12 cellular contexts compared by ENCODE assay signal in genomic region chr6:56862415-56863175, GRCh38.
DNase-seq lines count a peak whose midpoint lies in the region; ATAC-seq and TF ChIP-seq lines count a peak whose summit lies in the region.
"Had no signal": no experiment of that assay in that cellular context is flagged by ENCODE, and none has a peak within 500 bp of the region (broad histone marks: within the 10 kb centered on the region; RNA-seq: fewer than 3 reads in every experiment).

No MANE protein-coding gene starts in this region.

- H3K27me3 ChIP-seq in CD4-positive, alpha-beta memory T cell (ENCODE audit: insufficient read depth, low read length) = no peaks in the 10 kb centered on the region

- intact Hi-C loops in CD4-positive, alpha-beta memory T cell (cut with micrococcal nuclease) = no loop called here
- intact Hi-C loops in lower leg skin (cut with DNase I; ENCODE audit: low total_unique reads) = no loop called here
- intact Hi-C loops in CD14-positive monocyte (cut with micrococcal nuclease) = no loop called here

- no peaks in the 10 kb centered on the region for H3K9me3 Mint-ChIP-seq in CD4-positive, alpha-beta memory T cell
- no peaks in the 10 kb centered on the region for H3K9me3 Mint-ChIP-seq in CD14-positive monocyte
- H3K9me3 Mint-ChIP-seq: stimulated activated naive CD8-positive, alpha-beta T cell treated with anti-CD3 and anti-CD28 coated beads, Interleukin-15, amount 100 ng/mL, for 72 hours had no signal

- H3K4me1 ChIP-seq in CD4-positive, alpha-beta memory T cell (ENCODE audit: insufficient read depth, low read length) = no peaks in the 10 kb centered on the region

- no peak for TF ChIP-seq POLR2A in lower leg skin (IDR thresholded peaks at IDR 0.05)

- no peaks in the 10 kb centered on the region for H3K36me3 Mint-ChIP-seq in CD4-positive, alpha-beta memory T cell
- no peaks in the 10 kb centered on the region for H3K36me3 Mint-ChIP-seq in CD14-positive monocyte

- ATAC-seq in GM18858 (IDR thresholded peaks at IDR 0.05; ENCODE audit: unreplicated experiment) (peak; percentile 53), HG02763 (IDR thresholded peaks at IDR 0.05; ENCODE audit: unreplicated experiment) (peak; percentile 48), SK-N-SH treated with all-trans-retinoic acid at 6 μM for 48 hours (peak; percentile 15)
- ATAC-seq: stimulated activated naive CD8-positive, alpha-beta T cell treated with anti-CD3 and anti-CD28 coated beads, Interleukin-15, amount 100 ng/mL, for 72 hours had no signal

- DNase-seq in myocyte (ENCODE audit: low read depth) = peak; percentile 35
- DNase-seq in NCI-H2081 (lab: John Stamatoyannopoulos, UW) = no peak
- no peak for DNase-seq in CD4-positive, alpha-beta memory T cell
- DNase-seq in lower leg skin (ENCODE audit: low spot score in 2 of 2) = no peak
- DNase-seq in CD14-positive monocyte (ENCODE audit: low spot score) = no peak
- DNase-seq: activated gamma-delta T cell; NCI-H526; stimulated activated naive CD8-positive, alpha-beta T cell treated with anti-CD3 and anti-CD28 coated beads, Interleukin-15, amount 100 ng/mL, for 72 hours had no signal

- no peak overlapping the region for H3K4me3 Mint-ChIP-seq in CD4-positive, alpha-beta memory T cell
- H3K4me3 Mint-ChIP-seq in CD14-positive monocyte = no peak overlapping the region
- H3K4me3 Mint-ChIP-seq: stimulated activated naive CD8-positive, alpha-beta T cell treated with anti-CD3 and anti-CD28 coated beads, Interleukin-15, amount 100 ng/mL, for 72 hours had no signal

- TF ChIP-seq CTCF in lower leg skin (IDR thresholded peaks at IDR 0.05) (no peak), CD14-positive monocyte (IDR thresholded peaks at IDR 0.05) (no peak)

- WGBS in lower leg skin, 2 donors = 80 to 81% methylated on average over 3 of the region's 3 CpGs

- no peaks in the 10 kb centered on the region for H3K36me3 ChIP-seq in CD4-positive, alpha-beta memory T cell (ENCODE audit: insufficient read depth, low read length)

- H3K27ac ChIP-seq in CD4-positive, alpha-beta memory T cell (ENCODE audit: low read depth, low read length) = no peak overlapping the region

- H3K4me1 Mint-ChIP-seq in CD4-positive, alpha-beta memory T cell = peaks cover 0 to 6% (median 1%) of the 10 kb centered on the region in 4 donors
- peaks cover 4% of the 10 kb centered on the region for H3K4me1 Mint-ChIP-seq in CD14-positive monocyte
- H3K4me1 Mint-ChIP-seq: stimulated activated naive CD8-positive, alpha-beta T cell treated with anti-CD3 and anti-CD28 coated beads, Interleukin-15, amount 100 ng/mL, for 72 hours had no signal

- CTCF ChIA-PET in CD4-positive, alpha-beta memory T cell (lab: Charles Lee; ENCODE audit: partially characterized antibody) = interaction anchor here (1.0 kb wide), 1 partner anchor 40 kb away, joined by 4 read pairs; no protein-coding TSS in a partner anchor

- no peak overlapping the region for H3K27ac Mint-ChIP-seq in CD4-positive, alpha-beta memory T cell
- no peak overlapping the region for H3K27ac Mint-ChIP-seq in CD14-positive monocyte
- H3K27ac Mint-ChIP-seq: stimulated activated naive CD8-positive, alpha-beta T cell treated with anti-CD3 and anti-CD28 coated beads, Interleukin-15, amount 100 ng/mL, for 72 hours had no signal

- peaks cover 4 to 6% of the 10 kb centered on the region in 2 donors for H3K27me3 Mint-ChIP-seq in CD4-positive, alpha-beta memory T cell
- H3K27me3 Mint-ChIP-seq in CD14-positive monocyte (ENCODE audit: low read depth in 3 of 3) = peaks cover 0 to 2% (median 0%) of the 10 kb centered on the region in 3 donors

- POLR2A ChIA-PET in CD4-positive, alpha-beta memory T cell (lab: Charles Lee; ENCODE audit: partially characterized antibody) = no interaction called here

- no peak overlapping the region for H3K4me3 ChIP-seq in CD4-positive, alpha-beta memory T cell (ENCODE audit: low read length in 2 of 2)
- no peak overlapping the region for H3K4me3 ChIP-seq in lower leg skin (ENCODE audit: low read depth, poor library complexity, severe bottlenecking)
- H3K4me3 ChIP-seq: lung had no signal

- H3K9me3 ChIP-seq in CD4-positive, alpha-beta memory T cell (ENCODE audit: control insufficient read depth in 1 of 2, low read length in 2 of 2) = no peaks in the 10 kb centered on the region

TF ChIP-seq in SK-N-SH treated with all-trans-retinoic acid at 6 μM for 48 hours, 23 proteins besides CTCF, POLR2A, EP300 and RAD21:
- no peak for TF ChIP-seq ISL1 (CRISPR knock-in tag; IDR thresholded peaks at IDR 0.05)
- TF ChIP-seq PPARA (CRISPR knock-in tag; IDR thresholded peaks at IDR 0.05; ENCODE audit: borderline replicate concordance) = no peak
- TF ChIP-seq GLIS3 (CRISPR knock-in tag; IDR thresholded peaks at IDR 0.05) = no peak
